Comparison of ENCODE assay signal across 15 cellular contexts in genomic region chr21:45304945-45305344, GRCh38. TPM values are rescaled to one million over a fixed set of nuclear protein-coding genes. Genes with fewer than 3 reads are reported as not detected.
A peak's percentile ranks its signal among the peaks of the same experiment; 100 is the strongest.
DNase-seq lines count a peak whose midpoint lies in the region; ATAC-seq and TF ChIP-seq lines count a peak whose summit lies in the region.
"Had no signal": no experiment of that assay in that cellular context is flagged by ENCODE, and none has a peak within 500 bp of the region (broad histone marks: within the 10 kb centered on the region; RNA-seq: fewer than 3 reads in every experiment).

No MANE protein-coding gene starts in this region.

- no peaks in the 10 kb centered on the region for H3K36me3 Mint-ChIP-seq in WTC11
- H3K36me3 Mint-ChIP-seq: activated CD4-positive, alpha-beta memory T cell treated with anti-CD3 and anti-CD28 coated beads for 36 hours; stimulated activated memory B cell treated with anti-CD40 and anti-IgM and Interleukin-4, amounts not matched to agents 10 μg/mL and 1 μg/mL and 100 μg/mL, for 72 hours had no signal

- WGBS in sigmoid colon, 2 donors: 85 to 86% methylated on average over 7 of the region's 7 CpGs

- H3K4me1 Mint-ChIP-seq in WTC11: peaks cover 6% of the 10 kb centered on the region; the same call in 1 of the 2 replicates

- ATAC-seq in WTC11 (no peak), HG03139 (IDR thresholded peaks at IDR 0.05; ENCODE audit: unreplicated experiment) (no peak), GM18511 (IDR thresholded peaks at IDR 0.05; ENCODE audit: unreplicated experiment) (no peak)
- ATAC-seq: stimulated activated memory B cell treated with anti-CD40 and anti-IgM and Interleukin-4, amounts not matched to agents 10 μg/mL and 1 μg/mL and 100 μg/mL, for 72 hours had no signal

- intact Hi-C loops in left ventricle myocardium inferior (cut with micrococcal nuclease): no loop called here
- intact Hi-C loops in sigmoid colon (cut with DNase I): no loop called here
- intact Hi-C loops in colonic mucosa (cut with DNase I): no loop called here

- POLR2A ChIA-PET in WTC11 (lab: Charles Lee): no interaction called here

- H3K9me3 Mint-ChIP-seq in WTC11: no peaks in the 10 kb centered on the region
- H3K9me3 Mint-ChIP-seq: activated CD4-positive, alpha-beta memory T cell treated with anti-CD3 and anti-CD28 coated beads for 36 hours; stimulated activated memory B cell treated with anti-CD40 and anti-IgM and Interleukin-4, amounts not matched to agents 10 μg/mL and 1 μg/mL and 100 μg/mL, for 72 hours had no signal

- H3K27me3 ChIP-seq in left ventricle myocardium inferior (ENCODE audit: low read depth): no peaks in the 10 kb centered on the region
- H3K27me3 ChIP-seq in sigmoid colon: no peaks in the 10 kb centered on the region
- H3K27me3 ChIP-seq in colonic mucosa: no peaks in the 10 kb centered on the region
- H3K27me3 ChIP-seq: uterus had no signal

- H3K36me3 ChIP-seq in left ventricle myocardium inferior (no peaks in the 10 kb centered on the region), sigmoid colon (no peaks in the 10 kb centered on the region), colonic mucosa (no peaks in the 10 kb centered on the region)
- H3K36me3 ChIP-seq: uterus had no signal

- DNase-seq in activated effector memory CD4-positive, alpha-beta T cell treated with Interleukin-2 at 50 U/mL for 16 hours: peak; percentile 21
- DNase-seq in activated effector memory CD4-positive, alpha-beta T cell treated with anti-CD3 and anti-CD28 coated beads, Interleukin-2, amount 50 U/mL, for 16 hours: no peak
- DNase-seq in WTC11 (ENCODE audit: low spot score) (peak; percentile 5), left ventricle myocardium inferior (peak; percentile 16), sigmoid colon (peak; percentile 59), colonic mucosa (no peak)
- DNase-seq: activated CD4-positive, alpha-beta memory T cell treated with anti-CD3 and anti-CD28 coated beads for 36 hours; NCI-H1930; NCI-H748 treated with DMSO at 0.1 percent for 48 hours; retina; stimulated activated CD4-positive, alpha-beta T cell treated with anti-CD3 and anti-CD28 coated beads, Interleukin-4, amount 100 ng/mL, for 4 hours had no signal

- peaks cover 76% of the 10 kb centered on the region for H3K4me1 ChIP-seq in left ventricle myocardium inferior
- peaks cover 6 to 68% (median 56%) of the 10 kb centered on the region in 4 donors for H3K4me1 ChIP-seq in sigmoid colon
- no peaks in the 10 kb centered on the region for H3K4me1 ChIP-seq in colonic mucosa

- no peak overlapping the region for H3K4me3 Mint-ChIP-seq in WTC11
- H3K4me3 Mint-ChIP-seq: activated CD4-positive, alpha-beta memory T cell treated with anti-CD3 and anti-CD28 coated beads for 36 hours; stimulated activated memory B cell treated with anti-CD40 and anti-IgM and Interleukin-4, amounts not matched to agents 10 μg/mL and 1 μg/mL and 100 μg/mL, for 72 hours had no signal

- no peak for TF ChIP-seq CTCF in WTC11 (IDR thresholded peaks at IDR 0.05)
- no peak for TF ChIP-seq CTCF in left ventricle myocardium inferior (IDR thresholded peaks at IDR 0.05; ENCODE audit: borderline replicate concordance)
- no peak for TF ChIP-seq CTCF in sigmoid colon (IDR thresholded peaks at IDR 0.05)
- no peak for TF ChIP-seq CTCF in colonic mucosa (IDR thresholded peaks at IDR 0.05)

- CTCF ChIA-PET in WTC11 (lab: Charles Lee): no interaction called here

- H3K9ac ChIP-seq in colonic mucosa (ENCODE audit: low read depth in 2 of 2, low read length in 2 of 2): no peak overlapping the region

- H3K4me3 ChIP-seq in left ventricle myocardium inferior (no peak overlapping the region), sigmoid colon (no peak overlapping the region), colonic mucosa (no peak overlapping the region)
- H3K4me3 ChIP-seq: uterus had no signal

- no peak for TF ChIP-seq EP300 in sigmoid colon (IDR thresholded peaks at IDR 0.05)

- no peaks in the 10 kb centered on the region for H3K27me3 Mint-ChIP-seq in WTC11 (ENCODE audit: low read depth)

- no peak overlapping the region; the same call in 1 of the 2 replicates for H3K27ac Mint-ChIP-seq in WTC11
- H3K27ac Mint-ChIP-seq: activated CD4-positive, alpha-beta memory T cell treated with anti-CD3 and anti-CD28 coated beads for 36 hours; stimulated activated memory B cell treated with anti-CD40 and anti-IgM and Interleukin-4, amounts not matched to agents 10 μg/mL and 1 μg/mL and 100 μg/mL, for 72 hours had no signal

- H3K27ac ChIP-seq in left ventricle myocardium inferior (replicated peaks): no peak overlapping the region
- peak overlapping the region; percentile 12 to 98 (median 60) for H3K27ac ChIP-seq in sigmoid colon
- no peak overlapping the region for H3K27ac ChIP-seq in colonic mucosa

- H3K9me3 ChIP-seq in left ventricle myocardium inferior (replicated peaks) (no peaks in the 10 kb centered on the region), sigmoid colon (no peaks in the 10 kb centered on the region), colonic mucosa (no peaks in the 10 kb centered on the region)
- H3K9me3 ChIP-seq: uterus had no signal

- no peak for TF ChIP-seq POLR2A in sigmoid colon (IDR thresholded peaks at IDR 0.05)

TF ChIP-seq in WTC11, 78 proteins besides CTCF, POLR2A, EP300 and RAD21 (continues in another document):
- TF ChIP-seq SOX15 (CRISPR knock-in tag; IDR thresholded peaks at IDR 0.05) (no peak), SP1 (CRISPR knock-in tag; conservative IDR thresholded peaks at IDR 0.05) (no peak), ZNF232 (CRISPR knock-in tag; IDR thresholded peaks at IDR 0.05) (no peak), CBFB (CRISPR knock-in tag; IDR thresholded peaks at IDR 0.05; ENCODE audit: low read depth) (no peak), SMAD4 (CRISPR knock-in tag; IDR thresholded peaks at IDR 0.05) (no peak), ELF4 (CRISPR knock-in tag; IDR thresholded peaks at IDR 0.05; ENCODE audit: low read depth) (no peak), NR2C2 (CRISPR knock-in tag; IDR thresholded peaks at IDR 0.05) (no peak), ETV6 (CRISPR knock-in tag; IDR thresholded peaks at IDR 0.05) (no peak), SMAD3 (CRISPR knock-in tag; IDR thresholded peaks at IDR 0.05; ENCODE audit: borderline replicate concordance) (no peak), ZNF219 (CRISPR knock-in tag; IDR thresholded peaks at IDR 0.05; ENCODE audit: borderline replicate concordance) (no peak), ZNF425 (CRISPR knock-in tag; conservative IDR thresholded peaks at IDR 0.05) (no peak), NR1H2 (CRISPR knock-in tag; IDR thresholded peaks at IDR 0.05) (no peak), ATF1 (CRISPR knock-in tag; IDR thresholded peaks at IDR 0.05) (no peak)
- TF ChIP-seq, protein P1, sequence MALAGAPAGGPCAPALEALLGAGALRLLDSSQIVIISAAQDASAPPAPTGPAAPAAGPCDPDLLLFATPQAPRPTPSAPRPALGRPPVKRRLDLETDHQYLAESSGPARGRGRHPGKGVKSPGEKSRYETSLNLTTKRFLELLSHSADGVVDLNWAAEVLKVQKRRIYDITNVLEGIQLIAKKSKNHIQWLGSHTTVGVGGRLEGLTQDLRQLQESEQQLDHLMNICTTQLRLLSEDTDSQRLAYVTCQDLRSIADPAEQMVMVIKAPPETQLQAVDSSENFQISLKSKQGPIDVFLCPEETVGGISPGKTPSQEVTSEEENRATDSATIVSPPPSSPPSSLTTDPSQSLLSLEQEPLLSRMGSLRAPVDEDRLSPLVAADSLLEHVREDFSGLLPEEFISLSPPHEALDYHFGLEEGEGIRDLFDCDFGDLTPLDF (CRISPR knock-in tag; IDR thresholded peaks at IDR 0.05): no peak

RNA-seq across cellular contexts. Expression of gene POFUT2, which starts 17.2 kb away (rescaled TPM):
- total RNA-seq in WTC11 (2021) (37.1 to 41.4 TPM (median 39.7 TPM) in 3 replicates), left ventricle myocardium inferior (20.9 TPM), sigmoid colon (10 to 100 TPM; 13.0 to 31.3 (median 20.9) TPM), colonic mucosa (10 to 100 TPM; 23.8 to 31.6 TPM)
- 10 to 100 TPM in 1 of 3 donors, 1 to 10 TPM in 2; 2.5 to 21.6 (median 3.0) TPM for polyA plus RNA-seq in sigmoid colon

Comparison
In these comparisons a context has a peak if more than half of its experiments do, and no peak if none do; other contexts are left out.
1. DNase-seq: peak in activated effector memory CD4-positive, alpha-beta T cell treated with Interleukin-2 at 50 U/mL for 16 hours (single experiment), WTC11 (single experiment), left ventricle myocardium inferior (single experiment) and sigmoid colon (single experiment); none in activated effector memory CD4-positive, alpha-beta T cell treated with anti-CD3 and anti-CD28 coated beads, Interleukin-2, amount 50 U/mL, for 16 hours (single experiment) and colonic mucosa (single experiment).
2. H3K27ac ChIP-seq: peak in sigmoid colon (4 of 4); none in left ventricle myocardium inferior (single experiment) and colonic mucosa (single experiment).